In the genomic region with DNA sequence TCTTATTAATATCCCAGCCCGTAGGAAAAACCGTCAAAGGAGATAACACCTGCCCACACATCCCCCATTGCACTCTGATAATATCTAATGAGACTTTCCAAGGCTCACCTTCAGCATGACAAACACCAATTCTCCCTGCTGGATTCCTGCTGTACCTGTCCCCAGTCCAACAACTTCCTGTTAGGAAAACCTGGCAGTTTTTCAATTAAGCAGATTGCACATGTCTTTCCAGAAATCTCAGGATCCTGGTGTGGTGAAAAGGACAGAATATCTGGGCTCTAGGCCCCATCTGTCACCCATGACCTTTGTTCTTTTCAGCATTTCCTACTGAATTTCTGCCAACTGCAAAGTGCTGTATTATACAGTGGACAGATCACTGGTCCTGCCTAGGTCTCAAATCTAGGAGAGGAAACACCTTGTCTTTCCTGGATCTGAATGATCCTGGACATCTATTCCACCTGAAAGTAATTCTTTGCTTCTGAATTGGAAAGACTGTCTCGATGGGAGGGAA, we compare ENCODE assay signal across 8 cellular contexts. TPM values are rescaled to one million over a fixed set of nuclear protein-coding genes. Genes with fewer than 3 reads are reported as not detected.
DNase-seq lines count a peak whose midpoint lies in the region; TF ChIP-seq lines count a peak whose summit lies in the region.
"Had no signal": no experiment of that assay in that cellular context is flagged by ENCODE, and none has a peak within 500 bp of the region (broad histone marks: within the 10 kb centered on the region; RNA-seq: fewer than 3 reads in every experiment).

No MANE protein-coding gene starts in this region.

- H3K36me3 ChIP-seq in MM.1S (replicated peaks; ENCODE audit: insufficient read depth, low read length): no peaks in the 10 kb centered on the region

- peaks cover 4% of the 10 kb centered on the region for H3K4me1 Mint-ChIP-seq in mesothelial cell of epicardium

- peaks cover 6% of the 10 kb centered on the region for H3K4me1 ChIP-seq in MM.1S (ENCODE audit: low read length)

- no peaks in the 10 kb centered on the region for H3K9me3 Mint-ChIP-seq in mesothelial cell of epicardium
- H3K9me3 Mint-ChIP-seq: HFFc6 had no signal

- TF ChIP-seq CTCF in MM.1S (IDR thresholded peaks at IDR 0.05; ENCODE audit: low read length) (no peak), mesothelial cell of epicardium (IDR thresholded peaks at IDR 0.05; ENCODE audit: unreplicated experiment) (no peak)

- no peaks in the 10 kb centered on the region for H3K79me2 ChIP-seq in MM.1S (ENCODE audit: low read length)

- no peaks in the 10 kb centered on the region for H3K27me3 ChIP-seq in MM.1S (replicated peaks; ENCODE audit: insufficient read depth, low read length)

- H4K20me1 ChIP-seq in MM.1S (ENCODE audit: insufficient read depth, low read length): no peaks in the 10 kb centered on the region

- H3K27me3 Mint-ChIP-seq in mesothelial cell of epicardium (ENCODE audit: low read depth): no peaks in the 10 kb centered on the region

- H3K4me3 ChIP-seq in MM.1S (ENCODE audit: low read length): peak overlapping the region; percentile 16; the same call in 1 of the 2 replicates

- no peaks in the 10 kb centered on the region for H3F3A ChIP-seq in MM.1S (ENCODE audit: insufficient read depth, low read length)

- no peaks in the 10 kb centered on the region for H3K36me3 Mint-ChIP-seq in mesothelial cell of epicardium

- DNase-seq in DMS 273 treated with DMSO at 0.1 percent for 48 hours (lab: John Stamatoyannopoulos, UW) (peak; percentile 33), MM.1S (no peak), cerebellum (ENCODE audit: low spot score) (peak; percentile 17), renal cortical epithelial cell (ENCODE audit: low read depth) (peak; percentile 1), mesothelial cell of epicardium (ENCODE audit: low spot score in 2 of 2, unreplicated experiment in 2 of 2) (no peak)
- no peak for DNase-seq in effector CD8-positive, alpha-beta T cell (lab: John Stamatoyannopoulos, UW)
- DNase-seq in stimulated activated CD4-positive, alpha-beta T cell treated with anti-CD3 and anti-CD28 coated beads, Interleukin-12 subunit alpha, Interleukin-12 subunit beta, amount 100 ng/mL, for 4 hours: no peak

- no peaks in the 10 kb centered on the region for H3K9me2 ChIP-seq in MM.1S (replicated peaks; ENCODE audit: insufficient read depth, low read length)

- peak overlapping the region; percentile 67 for H3K4me2 ChIP-seq in MM.1S (ENCODE audit: low read depth, low read length)

- no peak overlapping the region for H3K4me3 Mint-ChIP-seq in mesothelial cell of epicardium

- no peaks in the 10 kb centered on the region for H3K9me3 ChIP-seq in MM.1S (replicated peaks; ENCODE audit: insufficient read depth, low read length)

- no peak overlapping the region for H3K27ac Mint-ChIP-seq in mesothelial cell of epicardium
- H3K27ac Mint-ChIP-seq: HFFc6 had no signal

- no peak overlapping the region for H3K27ac ChIP-seq in MM.1S (ENCODE audit: low read length)

- H2AFZ ChIP-seq in MM.1S (ENCODE audit: low read length): peak overlapping the region; percentile 38

- H3K9ac ChIP-seq in MM.1S (ENCODE audit: low read length): no peak overlapping the region

RNA-seq across cellular contexts. Expression of gene DTNBP1, which starts 27.7 kb away (rescaled TPM):
- total RNA-seq in cerebellum: 7.3 TPM
- total RNA-seq in renal cortical epithelial cell: 4.2 and 15.1 TPM in 2 replicates
- 19.0 to 21.6 TPM (median 19.4 TPM) in 3 replicates for total RNA-seq in mesothelial cell of epicardium

Comparison
In these comparisons a context has a peak if more than half of its experiments do, and no peak if none do; other contexts are left out.
1. DNase-seq: peak in DMS 273 treated with DMSO at 0.1 percent for 48 hours (single experiment), cerebellum (single experiment) and renal cortical epithelial cell (single experiment); none in MM.1S (single experiment), effector CD8-positive, alpha-beta T cell (single experiment), stimulated activated CD4-positive, alpha-beta T cell treated with anti-CD3 and anti-CD28 coated beads, Interleukin-12 subunit alpha, Interleukin-12 subunit beta, amount 100 ng/mL, for 4 hours (single experiment) and mesothelial cell of epicardium (0 of 2).